Comparison of ENCODE assay signal across 26 cellular contexts in genomic region chr11:70758206-70758605, GRCh38.
"Had no signal": no experiment of that assay in that cellular context is flagged by ENCODE, and none has a peak within 500 bp of the region (broad histone marks: within the 10 kb centered on the region; RNA-seq: fewer than 3 reads in every experiment).

No MANE protein-coding gene starts in this region.

- H3K27me3 Mint-ChIP-seq: activated CD4-positive, alpha-beta memory T cell treated with anti-CD3 and anti-CD28 coated beads, Interleukin-2, amount 10 ng/mL, durations not matched to agents 7 days and 5 days; activated CD4-positive, alpha-beta T cell treated with anti-CD3 and anti-CD28 coated beads, Interleukin-2, amount 10 ng/mL, durations not matched to agents 7 days and 5 days had no signal

- ATAC-seq: activated T-cell treated with anti-CD3 and anti-CD28 coated beads, Interleukin-2, amount 50 U/mL, for 72 hours; effector memory CD8-positive, alpha-beta T cell; esophagus mucosa had no signal

- H3K36me3 Mint-ChIP-seq: activated naive CD8-positive, alpha-beta T cell had no signal

- H3K27ac ChIP-seq: brain microvascular endothelial cell had no signal

- H3K27ac Mint-ChIP-seq: activated CD4-positive, alpha-beta memory T cell treated with anti-CD3 and anti-CD28 coated beads, Interleukin-2, amount 10 ng/mL, durations not matched to agents 7 days and 5 days; activated CD4-positive, alpha-beta T cell treated with anti-CD3 and anti-CD28 coated beads, Interleukin-2, amount 10 ng/mL, durations not matched to agents 7 days and 5 days; activated naive CD8-positive, alpha-beta T cell; activated T-cell treated with anti-CD3 and anti-CD28 coated beads, Interleukin-2, amount 50 U/mL, for 24 hours; activated T-cell treated with anti-CD3 and anti-CD28 coated beads, Interleukin-2, amount 50 U/mL, for 72 hours; effector memory CD8-positive, alpha-beta T cell had no signal

- H3K27me3 ChIP-seq: brain microvascular endothelial cell had no signal

- H3K9me3 Mint-ChIP-seq: activated CD4-positive, alpha-beta memory T cell treated with anti-CD3 and anti-CD28 coated beads, Interleukin-2, amount 10 ng/mL, durations not matched to agents 7 days and 5 days; activated CD4-positive, alpha-beta T cell treated with anti-CD3 and anti-CD28 coated beads, Interleukin-2, amount 10 ng/mL, durations not matched to agents 7 days and 5 days; activated T-cell treated with anti-CD3 and anti-CD28 coated beads, Interleukin-2, amount 50 U/mL, for 24 hours; activated T-cell treated with anti-CD3 and anti-CD28 coated beads, Interleukin-2, amount 50 U/mL, for 72 hours; central memory CD8-positive, alpha-beta T cell had no signal

- H3K4me3 Mint-ChIP-seq: activated CD4-positive, alpha-beta memory T cell treated with anti-CD3 and anti-CD28 coated beads, Interleukin-2, amount 10 ng/mL, durations not matched to agents 7 days and 5 days; activated CD4-positive, alpha-beta T cell treated with anti-CD3 and anti-CD28 coated beads, Interleukin-2, amount 10 ng/mL, durations not matched to agents 7 days and 5 days; activated naive CD8-positive, alpha-beta T cell; activated T-cell treated with anti-CD3 and anti-CD28 coated beads, Interleukin-2, amount 50 U/mL, for 24 hours; activated T-cell treated with anti-CD3 and anti-CD28 coated beads, Interleukin-2, amount 50 U/mL, for 72 hours; central memory CD8-positive, alpha-beta T cell; effector memory CD8-positive, alpha-beta T cell had no signal

- DNase-seq: activated CD4-positive, alpha-beta memory T cell treated with anti-CD3 and anti-CD28 coated beads, Interleukin-2, amount 10 ng/mL, durations not matched to agents 7 days and 5 days; activated CD4-positive, alpha-beta T cell treated with anti-CD3 and anti-CD28 coated beads for 1 hour; activated CD4-positive, alpha-beta T cell treated with anti-CD3 and anti-CD28 coated beads for 4 hours; activated CD4-positive, alpha-beta T cell treated with anti-CD3 and anti-CD28 coated beads, Interleukin-2, amount 10 ng/mL, durations not matched to agents 7 days and 5 days; activated CD4-positive, alpha-beta T cell treated with anti-CD3 and anti-CD28 coated beads, Interleukin-2, amount 50 U/mL, for 4 hours; activated CD4-positive, CD25-positive, alpha-beta regulatory T cell; activated CD8-positive, alpha-beta memory T cell treated with anti-CD3 and anti-CD28 coated beads, Interleukin-2, amount 50 U/mL, for 48 hours; activated effector memory CD4-positive, alpha-beta T cell treated with Interleukin-2 at 50 U/mL for 16 hours; activated gamma-delta T cell treated with Interleukin-2 at 50 U/mL for 16 hours; activated naive CD4-positive, alpha-beta T cell treated with anti-CD3 and anti-CD28 coated beads, Interleukin-2, amount 50 U/mL, for 16 hours; activated naive CD4-positive, alpha-beta T cell treated with Interleukin-2 at 50 U/mL for 16 hours; activated T-cell treated with anti-CD3 and anti-CD28 coated beads for 4 hours; activated T-cell treated with anti-CD3 and anti-CD28 coated beads, Interleukin-2, amount 50 U/mL, for 24 hours; activated T-cell treated with anti-CD3 and anti-CD28 coated beads, Interleukin-2, amount 50 U/mL, for 72 hours; amniotic stem cell; anterior cingulate cortex; brain microvascular endothelial cell; cortex of kidney; dermis blood vessel endothelial cell; effector CD4-positive, alpha-beta T cell; effector memory CD8-positive, alpha-beta T cell; foreskin fibroblast; T-helper 2 cell had no signal

- H3K36me3 ChIP-seq: brain microvascular endothelial cell had no signal

- H3K4me1 Mint-ChIP-seq: activated CD4-positive, alpha-beta memory T cell treated with anti-CD3 and anti-CD28 coated beads, Interleukin-2, amount 10 ng/mL, durations not matched to agents 7 days and 5 days; activated CD4-positive, alpha-beta T cell treated with anti-CD3 and anti-CD28 coated beads, Interleukin-2, amount 10 ng/mL, durations not matched to agents 7 days and 5 days; central memory CD8-positive, alpha-beta T cell had no signal
